In genomic region chr12:50924439-50925341, GRCh38 we compare ENCODE assay signal across 8 cellular contexts. TPM values are rescaled to one million over a fixed set of nuclear protein-coding genes. Genes with fewer than 3 reads are reported as not detected.
DNase-seq lines count a peak whose midpoint lies in the region; ATAC-seq and TF ChIP-seq lines count a peak whose summit lies in the region.

No MANE protein-coding gene starts in this region.

- H3K9me3 Mint-ChIP-seq in T-helper 1 cell treated with Interleukin-12 subunit alpha and Interleukin-12 subunit beta and Interleukin-4 antibody, amounts not matched to agents 30 μg/mL and 1 μg/mL, for 36 hours, result no peaks in the 10 kb centered on the region
- H3K9me3 Mint-ChIP-seq in endothelial cell (ENCODE audit: unreplicated experiment), result no peaks in the 10 kb centered on the region

- H3K27ac Mint-ChIP-seq in T-helper 1 cell treated with Interleukin-12 subunit alpha and Interleukin-12 subunit beta and Interleukin-4 antibody, amounts not matched to agents 30 μg/mL and 1 μg/mL, for 36 hours, result no peak overlapping the region
- H3K27ac Mint-ChIP-seq in endothelial cell (ENCODE audit: unreplicated experiment), result peak overlapping the region; percentile 99

- H3K4me1 Mint-ChIP-seq in T-helper 1 cell treated with Interleukin-12 subunit alpha and Interleukin-12 subunit beta and Interleukin-4 antibody, amounts not matched to agents 30 μg/mL and 1 μg/mL, for 36 hours (ENCODE audit: low read depth), result peaks cover 26% of the 10 kb centered on the region
- H3K4me1 Mint-ChIP-seq in endothelial cell (ENCODE audit: unreplicated experiment), result peaks cover 38% of the 10 kb centered on the region

- H3K27ac ChIP-seq in substantia nigra (ENCODE audit: low read depth, low read length, poor library complexity, severe bottlenecking), result peak overlapping the region; percentile 96

- TF ChIP-seq CTCF in endothelial cell (IDR thresholded peaks at IDR 0.05; ENCODE audit: unreplicated experiment), result no peak

- DNase-seq in Ammon's horn (ENCODE audit: low spot score) (peak; percentile 95), NCI-H1436 (lab: John Stamatoyannopoulos, UW) (peak; percentile 58), endothelial cell (ENCODE audit: low spot score) (peak; percentile 29), medulla oblongata (ENCODE audit: extremely low spot score) (peak; percentile 96), substantia nigra (lab: John Stamatoyannopoulos, UW) (peak in 47 of 49 donors; percentile 15 to 98 (median 81))

- H3K27me3 Mint-ChIP-seq in T-helper 1 cell treated with Interleukin-12 subunit alpha and Interleukin-12 subunit beta and Interleukin-4 antibody, amounts not matched to agents 30 μg/mL and 1 μg/mL, for 36 hours (ENCODE audit: low read depth), result no peaks in the 10 kb centered on the region
- H3K27me3 Mint-ChIP-seq in endothelial cell (ENCODE audit: unreplicated experiment), result no peaks in the 10 kb centered on the region

- H3K36me3 Mint-ChIP-seq in T-helper 1 cell treated with Interleukin-12 subunit alpha and Interleukin-12 subunit beta and Interleukin-4 antibody, amounts not matched to agents 30 μg/mL and 1 μg/mL, for 36 hours (ENCODE audit: low read depth), result no peaks in the 10 kb centered on the region
- H3K36me3 Mint-ChIP-seq in endothelial cell (ENCODE audit: low read depth, unreplicated experiment), result peaks cover 7% of the 10 kb centered on the region

- H3K4me3 Mint-ChIP-seq in T-helper 1 cell treated with Interleukin-12 subunit alpha and Interleukin-12 subunit beta and Interleukin-4 antibody, amounts not matched to agents 30 μg/mL and 1 μg/mL, for 36 hours, result peak overlapping the region; percentile 51
- peak overlapping the region; percentile 83 for H3K4me3 Mint-ChIP-seq in endothelial cell (ENCODE audit: unreplicated experiment)

- ATAC-seq in GM18517 (IDR thresholded peaks at IDR 0.05; ENCODE audit: unreplicated experiment), result peak; percentile 88
- ATAC-seq in HG02943 (IDR thresholded peaks at IDR 0.05; ENCODE audit: low read depth, unreplicated experiment), result peak; percentile 86

RNA-seq across cellular contexts. Expression of gene HIGD1C, which starts 27.7 kb away (rescaled TPM):
- not detected for total RNA-seq in endothelial cell (ENCODE audit: unreplicated experiment)

Comparison
In these comparisons a context has a peak if more than half of its experiments do, and no peak if none do; other contexts are left out.
1. Peak in every context shown above with its lines: DNase-seq, ATAC-seq and H3K27ac ChIP-seq.
2. DNase-seq: peak in every context shown above with its lines; median percentile 96 in medulla oblongata; 95 in Ammon's horn; 81 in substantia nigra; 58 in NCI-H1436; 29 in endothelial cell.